ENCODE assay signal across 9 cellular contexts in the genomic region with DNA sequence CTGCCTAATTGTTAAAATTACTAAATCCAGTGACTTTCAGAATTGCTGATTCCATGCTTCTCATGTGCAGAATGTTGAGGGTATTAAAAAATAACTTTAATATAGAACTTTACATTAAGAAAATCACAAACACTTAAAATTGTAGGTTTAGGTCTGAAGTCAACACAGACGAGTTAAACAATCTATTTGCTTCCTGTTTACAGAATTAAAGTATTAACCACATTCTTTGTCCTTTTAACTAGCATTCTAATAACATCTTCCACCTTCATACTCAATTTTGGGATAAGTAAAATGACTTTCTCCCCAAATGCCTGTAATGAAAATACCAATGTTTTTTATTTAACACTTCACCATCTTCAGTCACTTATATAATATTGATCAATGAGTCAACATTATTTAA. TPM values are rescaled to one million over a fixed set of nuclear protein-coding genes. Genes with fewer than 3 reads are reported as not detected.
DNase-seq lines count a peak whose midpoint lies in the region; ATAC-seq and TF ChIP-seq lines count a peak whose summit lies in the region.
"Had no signal": no experiment of that assay in that cellular context is flagged by ENCODE, and none has a peak within 500 bp of the region (broad histone marks: within the 10 kb centered on the region; RNA-seq: fewer than 3 reads in every experiment).

No MANE protein-coding gene starts in this region.

- peaks cover 55 to 69% (median 67%) of the 10 kb centered on the region in 11 experiments; a peak in 21 of 22 replicates for H4K20me1 ChIP-seq in BLaER1 treated with 17β-estradiol and CSF1 and Interleukin-3, amounts not matched to agents 10 nM and 100 nM

- H3K27me3 ChIP-seq in BLaER1 treated with 17β-estradiol and CSF1 and Interleukin-3, amounts not matched to agents 10 nM and 100 nM: no peaks in the 10 kb centered on the region
- no peaks in the 10 kb centered on the region for H3K27me3 ChIP-seq in NT2/D1 (ENCODE audit: insufficient read depth, insufficient read length)
- H3K27me3 ChIP-seq in endodermal cell (ENCODE audit: control insufficient read depth, insufficient read depth, low read length, poor library complexity, severe bottlenecking): no peaks in the 10 kb centered on the region

- H3K4me2 ChIP-seq in BLaER1 treated with 17β-estradiol and CSF1 and Interleukin-3, amounts not matched to agents 10 nM and 100 nM: peak overlapping the region; percentile 80 to 99 (median 87); a peak in 20 of 22 replicates

- DNase-seq in NT2/D1 (ENCODE audit: low read depth, low spot score) (no peak), endodermal cell (no peak), nephron progenitor cell (no peak), SW 1271 (lab: John Stamatoyannopoulos, UW) (no peak), CD1c-positive myeloid dendritic cell (ENCODE audit: extremely low spot score) (no peak)
- DNase-seq: NCI-H2081 had no signal

- peaks cover 0 to 20% (median 9%) of the 10 kb centered on the region in 11 experiments; a peak in 11 of 22 replicates for H3K36me3 ChIP-seq in BLaER1 treated with 17β-estradiol and CSF1 and Interleukin-3, amounts not matched to agents 10 nM and 100 nM
- H3K36me3 ChIP-seq in NT2/D1 (ENCODE audit: insufficient read depth, insufficient read length, low read length): peaks cover 34% of the 10 kb centered on the region
- H3K36me3 ChIP-seq in endodermal cell (ENCODE audit: control insufficient read depth, insufficient read depth, low read length): no peaks in the 10 kb centered on the region

- H3K4me3 Mint-ChIP-seq in endodermal cell (peak overlapping the region; percentile 93), nephron progenitor cell (peak overlapping the region; percentile 85)

- no peaks in the 10 kb centered on the region for H3K27me3 Mint-ChIP-seq in endodermal cell (ENCODE audit: insufficient read depth)
- no peaks in the 10 kb centered on the region for H3K27me3 Mint-ChIP-seq in nephron progenitor cell (ENCODE audit: low read depth, poor library complexity)

- peaks cover 33 to 79% (median 44%) of the 10 kb centered on the region in 10 experiments for H3K4me1 ChIP-seq in BLaER1 treated with 17β-estradiol and CSF1 and Interleukin-3, amounts not matched to agents 10 nM and 100 nM
- H3K4me1 ChIP-seq in NT2/D1 (ENCODE audit: insufficient read depth, insufficient read length): no peaks in the 10 kb centered on the region
- peaks cover 18% of the 10 kb centered on the region for H3K4me1 ChIP-seq in endodermal cell (ENCODE audit: control insufficient read depth, insufficient read depth, low read length)

- H3K4me3 ChIP-seq in BLaER1 treated with 17β-estradiol and CSF1 and Interleukin-3, amounts not matched to agents 10 nM and 100 nM: peak overlapping the region in 4 of 10 experiments; percentile 95 to 99 (median 97); a peak in 7 of 20 replicates
- H3K4me3 ChIP-seq in NT2/D1 (ENCODE audit: insufficient read length, low read depth) (no peak overlapping the region), endodermal cell (ENCODE audit: low read length) (peak overlapping the region; percentile 88)

- no peaks in the 10 kb centered on the region; a peak in 1 of 22 replicates for H3K9me3 ChIP-seq in BLaER1 treated with 17β-estradiol and CSF1 and Interleukin-3, amounts not matched to agents 10 nM and 100 nM (replicated peaks in 1 of 11)
- H3K9me3 ChIP-seq in NT2/D1 (ENCODE audit: insufficient read depth, low read length) (no peaks in the 10 kb centered on the region), endodermal cell (ENCODE audit: control insufficient read depth, low read length) (no peaks in the 10 kb centered on the region)

- H3K9me3 Mint-ChIP-seq in endodermal cell: no peaks in the 10 kb centered on the region
- H3K9me3 Mint-ChIP-seq in nephron progenitor cell: no peaks in the 10 kb centered on the region

- H3K27ac Mint-ChIP-seq in endodermal cell (peak overlapping the region; percentile 34), nephron progenitor cell (no peak overlapping the region)

- TF ChIP-seq CTCF in endodermal cell (conservative IDR thresholded peaks at IDR 0.05): no peak
- no peak for TF ChIP-seq CTCF in nephron progenitor cell (IDR thresholded peaks at IDR 0.05)

- peaks cover 72% of the 10 kb centered on the region for H3K4me1 Mint-ChIP-seq in endodermal cell
- peaks cover 84% of the 10 kb centered on the region for H3K4me1 Mint-ChIP-seq in nephron progenitor cell

- H3K36me3 Mint-ChIP-seq in endodermal cell (ENCODE audit: low read depth): no peaks in the 10 kb centered on the region
- H3K36me3 Mint-ChIP-seq in nephron progenitor cell (ENCODE audit: low read depth): no peaks in the 10 kb centered on the region

- ATAC-seq in GM18517 (IDR thresholded peaks at IDR 0.05; ENCODE audit: unreplicated experiment): no peak
- ATAC-seq in GM19397 (IDR thresholded peaks at IDR 0.05; ENCODE audit: unreplicated experiment): no peak

- whole genome bisulfite sequencing in endodermal cell (ENCODE audit: insufficient coverage in 1 of 2, insufficient read length in 1 of 2), 2 experiments: 23 to 60% methylated on average over 1 of the region's 1 CpG

- H3K9ac ChIP-seq in BLaER1 treated with 17β-estradiol and CSF1 and Interleukin-3, amounts not matched to agents 10 nM and 100 nM: peak overlapping the region in 3 of 11 experiments; percentile 96 to 99 (median 98); a peak in 5 of 22 replicates
- peak overlapping the region; percentile 51 for H3K9ac ChIP-seq in NT2/D1 (ENCODE audit: insufficient read length, low read depth)
- peak overlapping the region; percentile 84 for H3K9ac ChIP-seq in endodermal cell (ENCODE audit: extremely low read depth, low read length, poor library complexity, severe bottlenecking)

- 0 out of 22 replicates have a peak overlapping the region, but pooled peaks of 1 of the 11 experiments have one; percentile 5 for H3K27ac ChIP-seq in BLaER1 treated with 17β-estradiol and CSF1 and Interleukin-3, amounts not matched to agents 10 nM and 100 nM
- H3K27ac ChIP-seq in endodermal cell (ENCODE audit: low read depth, low read length): no peak overlapping the region

RNA-seq across cellular contexts. Expression of gene ITGB1, which starts 2.2 kb away (rescaled TPM):
- total RNA-seq in endodermal cell: 100 to 1,000 TPM; 239 to 285 TPM
- 324 TPM for polyA plus RNA-seq in endodermal cell (2013, experiment 1 of 2)
- polyA plus RNA-seq in endodermal cell (2013, experiment 2 of 2): 351 TPM
